Comparison of ENCODE assay signal across 1 cellular context in genomic region chr15:39789736-39790135, GRCh38.
TF ChIP-seq lines count a peak whose summit lies in the region.

No MANE protein-coding gene starts in this region.

TF ChIP-seq in IMR-90, 13 proteins besides CTCF, POLR2A, EP300 and RAD21 (continued from another document):
- TF ChIP-seq MAZ (IDR thresholded peaks at IDR 0.05; ENCODE audit: borderline replicate concordance, low read depth, low read length) = no peak
- no peak for TF ChIP-seq SMC3 (IDR thresholded peaks at IDR 0.05; ENCODE audit: low read depth, low read length)
